In the genomic region with DNA sequence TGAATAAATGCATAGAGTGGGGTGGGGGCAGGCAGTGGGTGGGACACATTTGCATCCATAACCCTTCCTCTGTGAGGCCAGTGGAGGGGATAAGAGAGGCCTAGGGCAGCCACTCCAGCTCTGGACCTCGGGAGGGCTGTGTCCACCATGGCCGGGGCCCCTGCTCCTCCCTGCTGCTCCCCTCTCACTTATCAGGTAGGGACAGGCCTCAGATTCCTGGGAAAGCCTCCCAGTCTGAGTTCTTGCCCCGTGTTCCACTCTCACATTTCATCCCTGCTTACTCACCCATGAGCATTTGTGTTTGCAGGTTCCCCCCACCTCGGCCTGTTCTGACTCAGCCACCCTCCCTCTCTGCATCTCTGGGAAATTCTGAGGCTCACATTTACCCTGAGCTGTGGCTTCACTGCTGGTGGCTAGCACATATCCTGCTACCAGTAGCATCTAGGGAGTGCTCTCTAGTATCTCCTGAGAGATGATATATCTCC, we compare ENCODE assay signal across 8 cellular contexts.
DNase-seq lines count a peak whose midpoint lies in the region; ATAC-seq and TF ChIP-seq lines count a peak whose summit lies in the region.

No MANE protein-coding gene starts in this region.

- H3K4me3 Mint-ChIP-seq in nephron progenitor cell: no peak overlapping the region

- H3K27ac Mint-ChIP-seq in nephron progenitor cell: no peak overlapping the region

- DNase-seq in DMS53 (lab: John Stamatoyannopoulos, UW) (peak; percentile 46), amniotic epithelial cell (ENCODE audit: low read depth) (peak; percentile 91), OCI-M2 (lab: John Stamatoyannopoulos, UW; ENCODE audit: unreplicated experiment) (no peak), nephron progenitor cell (no peak), DMS153 (lab: John Stamatoyannopoulos, UW) (no peak)
- DNase-seq in stimulated activated CD4-positive, alpha-beta T cell treated with anti-CD3 and anti-CD28 coated beads, Interleukin-2, amount 100 ng/mL, for 24 hours: peak; percentile 46 to 53

- no peaks in the 10 kb centered on the region for H3K9me3 Mint-ChIP-seq in nephron progenitor cell

- H3K27me3 Mint-ChIP-seq in nephron progenitor cell (ENCODE audit: low read depth, poor library complexity): peaks cover 22% of the 10 kb centered on the region

- ATAC-seq in GM19397 (IDR thresholded peaks at IDR 0.05; ENCODE audit: unreplicated experiment) (peak; percentile 53), HG03432 (IDR thresholded peaks at IDR 0.05; ENCODE audit: unreplicated experiment) (peak; percentile 75)

- no peaks in the 10 kb centered on the region for H3K36me3 Mint-ChIP-seq in nephron progenitor cell (ENCODE audit: low read depth)

- TF ChIP-seq CTCF in nephron progenitor cell (IDR thresholded peaks at IDR 0.05): no peak

- peaks cover 14% of the 10 kb centered on the region for H3K4me1 Mint-ChIP-seq in nephron progenitor cell

Comparison
In these comparisons a context has a peak if more than half of its experiments do, and no peak if none do; other contexts are left out.
1. DNase-seq: peak in DMS53 (single experiment), amniotic epithelial cell (single experiment) and stimulated activated CD4-positive, alpha-beta T cell treated with anti-CD3 and anti-CD28 coated beads, Interleukin-2, amount 100 ng/mL, for 24 hours (2 of 2); none in OCI-M2 (single experiment), nephron progenitor cell (single experiment) and DMS153 (single experiment).